ENCODE assay signal across 11 cellular contexts in the genomic region with DNA sequence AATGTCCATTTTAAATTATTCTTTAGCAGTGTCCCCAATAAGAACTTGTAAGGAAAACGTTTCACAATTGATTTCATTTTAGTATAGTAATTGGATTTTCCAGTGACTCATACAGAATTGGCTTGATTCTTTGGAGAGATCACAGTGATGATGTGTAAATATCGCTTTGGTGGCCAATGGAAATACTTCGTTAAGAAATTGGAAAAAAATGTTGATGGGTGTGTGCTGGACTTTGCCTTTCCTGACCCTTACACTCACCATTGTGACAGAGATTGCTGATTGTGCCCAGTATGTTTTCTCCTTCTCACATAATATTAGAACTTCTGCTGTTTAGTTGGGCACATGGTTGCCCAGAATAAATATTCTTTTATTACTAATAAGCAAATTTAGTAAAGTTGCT. TPM values are rescaled to one million over a fixed set of nuclear protein-coding genes. Genes with fewer than 3 reads are reported as not detected.
DNase-seq lines count a peak whose midpoint lies in the region; ATAC-seq, FAIRE-seq and TF ChIP-seq lines count a peak whose summit lies in the region.
"Had no signal": no experiment of that assay in that cellular context is flagged by ENCODE, and none has a peak within 500 bp of the region (broad histone marks: within the 10 kb centered on the region; RNA-seq: fewer than 3 reads in every experiment).

No MANE protein-coding gene starts in this region.

- peak overlapping the region; percentile 4 to 35; a peak in 2 of 4 replicates for H4K8ac ChIP-seq in IMR-90 (ENCODE audit: low read depth in 2 of 2, low read length in 2 of 2)

- H3K4me3 ChIP-seq in IMR-90 (ENCODE audit: insufficient read depth, low read depth, low read length) (no peak overlapping the region), stomach (no peak overlapping the region)
- H3K4me3 ChIP-seq: neural progenitor cell had no signal

- peaks cover 4% of the 10 kb centered on the region for H3K36me3 Mint-ChIP-seq in chondrocyte (ENCODE audit: low read depth)
- H3K36me3 Mint-ChIP-seq: activated naive CD8-positive, alpha-beta T cell; immature natural killer cell had no signal

- peak overlapping the region; percentile 77; the same call in 1 of the 2 replicates for H4K5ac ChIP-seq in IMR-90 (ENCODE audit: low read depth, low read length)

- peaks cover 2% of the 10 kb centered on the region; the same call in 1 of the 2 replicates for H3K9me1 ChIP-seq in IMR-90 (ENCODE audit: insufficient read depth, low read length)

- peak overlapping the region; percentile 48; the same call in 1 of the 2 replicates for H2BK120ac ChIP-seq in IMR-90 (ENCODE audit: low read depth, low read length)

- no peak for TF ChIP-seq EP300 in stomach (IDR thresholded peaks at IDR 0.05)

- H3K79me1 ChIP-seq in IMR-90 (ENCODE audit: low read depth in 1 of 2, low read length in 2 of 2): peaks cover 0 to 6% of the 10 kb centered on the region in 2 experiments; a peak in 1 of 4 replicates

- TF ChIP-seq RAD21 in IMR-90 (IDR thresholded peaks at IDR 0.05; ENCODE audit: low read length): no peak

- peak overlapping the region; percentile 73 for H3K56ac ChIP-seq in IMR-90 (ENCODE audit: extremely low read depth, insufficient read depth, low read length)

- H3K4ac ChIP-seq in IMR-90 (ENCODE audit: low read depth, low read length): peak overlapping the region; percentile 31; the same call in 1 of the 2 replicates

- peak overlapping the region; percentile 96 for H2BK5ac ChIP-seq in IMR-90 (ENCODE audit: low read depth, low read length, poor library complexity, severe bottlenecking)

- H3K9me3 Mint-ChIP-seq in chondrocyte (ENCODE audit: low read depth): peaks cover 5% of the 10 kb centered on the region
- H3K9me3 Mint-ChIP-seq: immature natural killer cell had no signal

- POLR2A ChIA-PET in IMR-90 (lab: Charles Lee; ENCODE audit: unreplicated experiment): no interaction called here

- intact Hi-C loops in IMR-90 (cut with micrococcal nuclease): loop anchor here (5.0 kb wide), 1 partner anchor 129 kb away; the partner anchor contains the start of gene CDC27
- intact Hi-C loops in stomach (cut with DNase I; ENCODE audit: low total_unique reads): no loop called here

- 0 out of 3 replicates have a peak overlapping the region, but pooled peaks have one; percentile 22 for H2BK15ac ChIP-seq in IMR-90 (ENCODE audit: low read depth, low read length)

- CTCF ChIA-PET in IMR-90 (lab: Yijun Ruan, JAX): interaction anchor here (1.2 to 3.5 kb wide), 6 partner anchors 10 to 288 kb away, joined by 3 to 30 read pairs (median 3); no protein-coding TSS in a partner anchor

- peak overlapping the region; percentile 2; the same call in 1 of the 2 replicates for H4K91ac ChIP-seq in IMR-90 (ENCODE audit: insufficient read depth, low read depth, low read length)

- no CpG with 5 or more reads among the region's 3 CpGs for WGBS in IMR-90 (ENCODE audit: extremely low coverage in 2 of 2, insufficient read length in 1 of 2), 2 experiments
- WGBS in stomach, 5 donors: 15 to 27% (median 21%) methylated on average over 3 of the region's 3 CpGs

- no peak for FAIRE-seq in frontal cortex (lab: Jason Lieb, UNC)

- 0 out of 2 replicates have a peak overlapping the region, but pooled peaks have one; percentile 23 for H3K9ac ChIP-seq in IMR-90 (ENCODE audit: low read depth, low read length)
- H3K9ac ChIP-seq: neural progenitor cell had no signal

- H3K36me3 ChIP-seq in IMR-90 (ENCODE audit: control insufficient read depth, insufficient read depth, low read length): peaks cover 2% of the 10 kb centered on the region; the same call in 1 of the 2 replicates
- peaks cover 0 to 4% (median 0%) of the 10 kb centered on the region in 4 donors for H3K36me3 ChIP-seq in stomach
- H3K36me3 ChIP-seq: neural progenitor cell had no signal

- TF ChIP-seq CTCF in IMR-90 (conservative IDR thresholded peaks at IDR 0.05; ENCODE audit: low read depth, low read length): no peak
- TF ChIP-seq CTCF in chondrocyte (IDR thresholded peaks at IDR 0.05): no peak
- TF ChIP-seq CTCF in stomach (IDR thresholded peaks at IDR 0.05): no peak

- H2BK20ac ChIP-seq in IMR-90 (ENCODE audit: low read depth, low read length): peak overlapping the region; percentile 53; the same call in 1 of the 2 replicates

- peak overlapping the region; percentile 49 for H3K27ac Mint-ChIP-seq in chondrocyte (ENCODE audit: unreplicated experiment)
- H3K27ac Mint-ChIP-seq: activated naive CD8-positive, alpha-beta T cell; immature natural killer cell; neural progenitor cell had no signal

- H3K9me3 ChIP-seq in IMR-90 (ENCODE audit: control insufficient read depth, insufficient read depth, low read length) (no peaks in the 10 kb centered on the region), stomach (no peaks in the 10 kb centered on the region)

- peaks cover 30% of the 10 kb centered on the region for H3K4me1 Mint-ChIP-seq in chondrocyte (ENCODE audit: low read depth)
- H3K4me1 Mint-ChIP-seq: immature natural killer cell had no signal

- no peaks in the 10 kb centered on the region for H3K27me3 Mint-ChIP-seq in chondrocyte (ENCODE audit: low read depth)
- H3K27me3 Mint-ChIP-seq: activated naive CD8-positive, alpha-beta T cell had no signal

- dilution Hi-C loops in IMR-90 (cut with HindIII; ENCODE audit: low sequenced_read_pairs, unreplicated experiment): no loop called here

- in situ Hi-C loops in IMR-90 (cut with MboI; ENCODE audit: low sequenced_read_pairs): no loop called here

- H4K20me1 ChIP-seq in IMR-90 (ENCODE audit: insufficient read depth, low read length): no peaks in the 10 kb centered on the region

- TF ChIP-seq POLR2A in IMR-90 (IDR thresholded peaks at IDR 0.05; ENCODE audit: low read depth, low read length) (no peak), stomach (IDR thresholded peaks at IDR 0.05) (no peak)

- no TSS peak for BruUV-seq in IMR-90 (replicated peaks; lab: Mats Ljungman, UMichigan)

- H3K27ac ChIP-seq in IMR-90 (ENCODE audit: insufficient read depth, low read length): peak overlapping the region; percentile 31; the same call in 1 of the 2 replicates
- H3K27ac ChIP-seq in stomach: peak overlapping the region in 4 of 5 donors; percentile 38 to 75 (median 68)
- H3K27ac ChIP-seq: neural progenitor cell had no signal

- peak; percentile 67 for DNase-seq in IMR-90
- no peak for DNase-seq in chondrocyte (ENCODE audit: low spot score)
- peak; percentile 84 for DNase-seq in iris pigment epithelial cell (ENCODE audit: low read depth)
- no peak for DNase-seq in stomach
- DNase-seq in NCI-H524 treated with DMSO at 0.1 percent for 48 hours (lab: John Stamatoyannopoulos, UW): no peak
- no peak for DNase-seq in NCI-H82 (lab: John Stamatoyannopoulos, UW)
- no peak for DNase-seq in frontal cortex (ENCODE audit: low spot score in 2 of 2)

- H3K18ac ChIP-seq in IMR-90 (ENCODE audit: low read depth, low read length): peak overlapping the region; percentile 88; the same call in 1 of the 2 replicates

- peak overlapping the region; percentile 33; the same call in 1 of the 2 replicates for H3K23ac ChIP-seq in IMR-90 (ENCODE audit: low read depth, low read length)

- H3K4me3 Mint-ChIP-seq in chondrocyte (ENCODE audit: unreplicated experiment): no peak overlapping the region
- H3K4me3 Mint-ChIP-seq: activated naive CD8-positive, alpha-beta T cell; immature natural killer cell; neural progenitor cell had no signal

- no peak overlapping the region for H3K4me2 ChIP-seq in IMR-90 (ENCODE audit: low read depth, low read length)
- H3K4me2 ChIP-seq: neural progenitor cell had no signal

- peak overlapping the region; percentile 34 for H3K14ac ChIP-seq in IMR-90 (replicated peaks; ENCODE audit: low read depth, low read length)

- peak overlapping the region; percentile 33; the same call in 1 of the 2 replicates for H2AK5ac ChIP-seq in IMR-90 (ENCODE audit: low read depth, low read length)

- ATAC-seq in IMR-90 (ENCODE audit: low read depth) (no peak), HG02870 (IDR thresholded peaks at IDR 0.05; ENCODE audit: unreplicated experiment) (no peak)

- H3K4me1 ChIP-seq in IMR-90 (ENCODE audit: control insufficient read depth, insufficient read depth, low read length) (peaks cover 13% of the 10 kb centered on the region), stomach (peaks cover 0 to 25% (median 5%) of the 10 kb centered on the region in 4 donors)
- H3K4me1 ChIP-seq: neural progenitor cell had no signal

- H2AK9ac ChIP-seq in IMR-90 (replicated peaks; ENCODE audit: low read depth, low read length, poor library complexity): no peak overlapping the region

- H2AFZ ChIP-seq in IMR-90 (replicated peaks; ENCODE audit: low read length, poor library complexity): no peak overlapping the region
- H2AFZ ChIP-seq: neural progenitor cell had no signal

- H3K27me3 ChIP-seq in IMR-90 (ENCODE audit: control insufficient read depth, insufficient read depth, low read length) (no peaks in the 10 kb centered on the region), stomach (no peaks in the 10 kb centered on the region)
- H3K27me3 ChIP-seq: neural progenitor cell had no signal

TF ChIP-seq in IMR-90, 13 proteins besides CTCF, POLR2A, EP300 and RAD21:
- TF ChIP-seq MAZ (IDR thresholded peaks at IDR 0.05; ENCODE audit: borderline replicate concordance, low read depth, low read length): no peak
- TF ChIP-seq MXI1 (IDR thresholded peaks at IDR 0.05; ENCODE audit: borderline replicate concordance, low read depth, low read length): no peak
- TF ChIP-seq CEBPB (IDR thresholded peaks at IDR 0.05; ENCODE audit: low read depth, low read length): peak; percentile 31; the same call in 1 of the 2 replicates
- TF ChIP-seq FOS (IDR thresholded peaks at IDR 0.05; ENCODE audit: low read depth, low read length): peak; percentile 44; the same call in 1 of the 2 replicates

RNA-seq across cellular contexts. Expression of gene EFCAB13, which starts 7.4 kb away (rescaled TPM):
- 1.1 and 1.4 TPM in 2 replicates for total RNA-seq in IMR-90 (2012; rRNA removed)
- polyA plus RNA-seq in IMR-90 (2012; rRNA removed): 0.22 and 0.77 TPM in 2 replicates
- polyA plus RNA-seq in IMR-90 (2012; cell fraction: cytosol; rRNA removed): 0.08 and 0.10 TPM in 2 replicates
- polyA plus RNA-seq in IMR-90 (2012; cell fraction: nucleus; rRNA removed; ENCODE audit: low replicate concordance): 0.34 and 1.7 TPM in 2 replicates
- 1.5 to 3.2 TPM (median 2.5 TPM) in 3 replicates for total RNA-seq in chondrocyte
- 10 to 100 TPM in 3 of 5 donors, 1 to 10 TPM in 1, under 1 TPM in 1; 0.29 to 27.0 (median 11.2) TPM for total RNA-seq in stomach
- polyA plus RNA-seq in stomach: 1 to 10 TPM in 1 of 3 donors, under 1 TPM in 2; 0.43 to 5.0 (median 0.56) TPM
- total RNA-seq in frontal cortex: 14.3 TPM

Comparison
In these comparisons a context has a peak if more than half of its experiments do, and no peak if none do; other contexts are left out.
1. DNase-seq: peak in IMR-90 (single experiment) and iris pigment epithelial cell (single experiment); none in chondrocyte (single experiment), stomach (single experiment), NCI-H524 treated with DMSO at 0.1 percent for 48 hours (single experiment), NCI-H82 (single experiment) and frontal cortex (0 of 2).